In genomic region chr13:50400035-50400726, GRCh38 we compare ENCODE assay signal across 17 cellular contexts.
DNase-seq lines count a peak whose midpoint lies in the region; ATAC-seq and TF ChIP-seq lines count a peak whose summit lies in the region.
"Had no signal": no experiment of that assay in that cellular context is flagged by ENCODE, and none has a peak within 500 bp of the region (broad histone marks: within the 10 kb centered on the region; RNA-seq: fewer than 3 reads in every experiment).

No MANE protein-coding gene starts in this region.

- BruUV-seq in MCF 10A (replicated peaks; lab: Mats Ljungman, UMichigan): no TSS peak

- H3K4me3 Mint-ChIP-seq in MCF 10A (ENCODE audit: unreplicated experiment): no peak overlapping the region
- H3K4me3 Mint-ChIP-seq: activated CD4-positive, alpha-beta T cell treated with anti-CD3 and anti-CD28 coated beads for 36 hours; central memory CD8-positive, alpha-beta T cell; memory B cell; type B pancreatic cell had no signal

- H3K4me1 ChIP-seq in breast epithelium: no peaks in the 10 kb centered on the region

- no peaks in the 10 kb centered on the region for H3K9me3 ChIP-seq in breast epithelium
- H3K9me3 ChIP-seq: gastroesophageal sphincter had no signal

- H3K27me3 ChIP-seq in breast epithelium (no peaks in the 10 kb centered on the region), dorsolateral prefrontal cortex (no peaks in the 10 kb centered on the region)
- H3K27me3 ChIP-seq: gastroesophageal sphincter had no signal

- no peak for TF ChIP-seq POLR2A in breast epithelium (IDR thresholded peaks at IDR 0.05)

- H3K9me3 Mint-ChIP-seq in MCF 10A (ENCODE audit: unreplicated experiment): no peaks in the 10 kb centered on the region
- H3K9me3 Mint-ChIP-seq: central memory CD8-positive, alpha-beta T cell; memory B cell had no signal

- intact Hi-C loops in MCF 10A (cut with micrococcal nuclease): no loop called here
- intact Hi-C loops in breast epithelium (cut with DNase I; ENCODE audit: low total_unique reads): no loop called here
- intact Hi-C loops in dorsolateral prefrontal cortex (cut with DNase I): loop anchor here (5.0 to 10.0 kb wide), 5 partner anchors 65 to 282 kb away; no protein-coding TSS in a partner anchor

- no peak for TF ChIP-seq CTCF in MCF 10A (IDR thresholded peaks at IDR 0.05; ENCODE audit: unreplicated experiment)
- TF ChIP-seq CTCF in breast epithelium (IDR thresholded peaks at IDR 0.05): no peak
- TF ChIP-seq CTCF in dorsolateral prefrontal cortex (IDR thresholded peaks at IDR 0.05 in 54 of 56, conservative IDR thresholded peaks at IDR 0.05 in 2 of 56; ENCODE audit: low read depth in 1 of 56, partially characterized antibody in 56 of 56): peak in 1 of 56 donors; percentile 8

- no peak overlapping the region for H3K27ac Mint-ChIP-seq in MCF 10A (ENCODE audit: low read depth, unreplicated experiment)
- H3K27ac Mint-ChIP-seq: activated CD4-positive, alpha-beta T cell treated with anti-CD3 and anti-CD28 coated beads for 36 hours; memory B cell; type B pancreatic cell had no signal

- peak; percentile 65 for ATAC-seq in left lobe of liver
- no peak for ATAC-seq in GM18909 (IDR thresholded peaks at IDR 0.05; ENCODE audit: poor library complexity, unreplicated experiment)
- no peak for ATAC-seq in HG02623 (IDR thresholded peaks at IDR 0.05; ENCODE audit: unreplicated experiment)
- ATAC-seq: activated CD4-positive, alpha-beta T cell treated with anti-CD3 and anti-CD28 coated beads for 36 hours; gastroesophageal sphincter had no signal

- no peaks in the 10 kb centered on the region for H3K36me3 ChIP-seq in breast epithelium
- H3K36me3 ChIP-seq: gastroesophageal sphincter had no signal

- no peaks in the 10 kb centered on the region for H3K36me3 Mint-ChIP-seq in MCF 10A (ENCODE audit: insufficient read depth, unreplicated experiment)
- H3K36me3 Mint-ChIP-seq: memory B cell, type B pancreatic cell had no signal

- peaks cover 30% of the 10 kb centered on the region for H3K4me1 Mint-ChIP-seq in MCF 10A (ENCODE audit: insufficient read depth, unreplicated experiment)
- H3K4me1 Mint-ChIP-seq: activated CD4-positive, alpha-beta T cell treated with anti-CD3 and anti-CD28 coated beads for 36 hours had no signal

- H3K27ac ChIP-seq in breast epithelium (no peak overlapping the region), dorsolateral prefrontal cortex (peak overlapping the region in 58 of 59 donors; percentile 38 to 98 (median 91))

- H3K4me3 ChIP-seq in breast epithelium (no peak overlapping the region), dorsolateral prefrontal cortex (peak overlapping the region in 38 of 59 donors; percentile 1 to 58 (median 32))
- H3K4me3 ChIP-seq: gastroesophageal sphincter had no signal

- CTCF ChIA-PET in MCF 10A (lab: Yijun Ruan, JAX): interaction anchor here (0.6 kb wide), 1 partner anchor 269 kb away, joined by 3 read pairs; no protein-coding TSS in a partner anchor

- H3K27me3 Mint-ChIP-seq in MCF 10A (ENCODE audit: insufficient read depth, unreplicated experiment): no peaks in the 10 kb centered on the region
- H3K27me3 Mint-ChIP-seq: central memory CD8-positive, alpha-beta T cell; memory B cell; type B pancreatic cell had no signal

- DNase-seq in MCF 10A (ENCODE audit: unreplicated experiment) (peak; percentile 51), breast epithelium (ENCODE audit: low spot score in 2 of 2) (no peak), dorsolateral prefrontal cortex (peak; percentile 55 to 88 (median 73)), left lobe of liver (ENCODE audit: low spot score) (no peak), superior temporal gyrus (ENCODE audit: extremely low spot score) (peak; percentile 94), kidney glomerular epithelial cell (lab: John Stamatoyannopoulos, UW) (no peak)
- DNase-seq: activated CD4-positive, alpha-beta T cell treated with anti-CD3 and anti-CD28 coated beads for 36 hours; GOT3; NCI-H1417; NK-92 treated with Interleukin-12 subunit alpha and Interleukin-12 subunit beta, amount 100 ng/mL, for 24 hours; SW 1271 had no signal

- POLR2A ChIA-PET in MCF 10A (lab: Yijun Ruan, JAX): interaction anchor here (1.9 to 3.9 kb wide), 2 partner anchors 13 to 128 kb away, joined by 4 to 29 read pairs; no protein-coding TSS in a partner anchor

Comparison
In these comparisons a context has a peak if more than half of its experiments do, and no peak if none do; other contexts are left out.
1. DNase-seq: peak in MCF 10A (single experiment), dorsolateral prefrontal cortex (10 of 10) and superior temporal gyrus (single experiment); none in breast epithelium (0 of 2), left lobe of liver (single experiment) and kidney glomerular epithelial cell (single experiment).
2. H3K27ac ChIP-seq: peak in dorsolateral prefrontal cortex (58 of 59); none in breast epithelium (0 of 2).
3. H3K4me3 ChIP-seq: peak in dorsolateral prefrontal cortex (38 of 59); none in breast epithelium (0 of 3).
4. intact Hi-C loops: an anchor here in dorsolateral prefrontal cortex (5.0 to 10.0 kb wide); none called in MCF 10A and breast epithelium.